Comparison of ENCODE assay signal across 16 cellular contexts in the genomic region with DNA sequence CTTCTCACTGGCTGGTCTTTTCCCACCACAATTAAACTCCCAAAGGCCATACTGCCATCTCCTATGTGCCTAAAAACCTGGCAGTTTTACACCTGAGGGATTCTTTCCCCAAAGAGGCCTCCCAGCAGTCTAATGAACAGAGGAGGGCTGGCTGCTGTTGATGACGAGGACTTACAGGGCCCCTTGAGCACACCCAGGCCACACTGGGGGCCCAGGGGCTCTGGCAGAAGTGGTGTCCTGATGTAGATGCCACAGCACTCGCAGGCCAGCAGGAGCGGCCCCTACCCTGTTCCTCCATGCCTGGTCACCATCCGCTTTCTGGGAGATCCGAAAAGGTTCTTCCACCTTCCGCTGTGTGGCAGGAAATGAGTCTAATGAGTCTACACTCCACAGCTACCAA.
"Had no signal": no experiment of that assay in that cellular context is flagged by ENCODE, and none has a peak within 500 bp of the region (broad histone marks: within the 10 kb centered on the region; RNA-seq: fewer than 3 reads in every experiment).

No MANE protein-coding gene starts in this region.

- H3K4me1 ChIP-seq: adrenal gland, prostate gland, suprapubic skin, upper lobe of left lung had no signal

- H3K4me3 ChIP-seq: adrenal gland, prostate gland, skin epidermis, suprapubic skin, upper lobe of left lung had no signal

- ATAC-seq: left ventricle myocardium superior; natural killer cell treated with Interleukin-12 subunit alpha and Interleukin-12 subunit beta and Interleukin-15 and Interleukin-18, amount 100 ng/mL, for 72 hours; right cardiac atrium; stimulated activated naive CD8-positive, alpha-beta T cell treated with anti-CD3 and anti-CD28 coated beads, Interleukin-15, Interleukin-2, amounts not matched to agents 100 U/mL and 50 U/mL, for 24 hours had no signal

- H3K27ac ChIP-seq: adrenal gland, prostate gland, skin epidermis, suprapubic skin, upper lobe of left lung had no signal

- H3K9me3 ChIP-seq: adrenal gland, prostate gland, suprapubic skin, upper lobe of left lung had no signal

- H3K27me3 ChIP-seq: adrenal gland, upper lobe of left lung had no signal

- DNase-seq: activated CD4-positive, alpha-beta T cell treated with anti-CD3 and anti-CD28 coated beads for 48 hours; activated T-cell treated with anti-CD3 and anti-CD28 coated beads, Interleukin-2, amount 50 U/mL, for 1 hour; islet precursor cell; left ventricle myocardium superior; mesenchymal stem cell; stimulated activated CD4-positive, alpha-beta T cell treated with anti-CD3 and anti-CD28 coated beads, Interleukin-4, amount 100 ng/mL, for 4 hours; stimulated activated CD8-positive, alpha-beta memory T cell treated with anti-CD3 and anti-CD28 coated beads, Interleukin-4, amount 100 ng/mL, for 48 hours; stimulated activated naive CD8-positive, alpha-beta T cell treated with anti-CD3 and anti-CD28 coated beads, Interleukin-15, Interleukin-2, amounts not matched to agents 100 U/mL and 50 U/mL, for 24 hours; upper lobe of left lung had no signal

- FAIRE-seq: endometrium had no signal
